ENCODE assay signal across 8 cellular contexts in the genomic region with DNA sequence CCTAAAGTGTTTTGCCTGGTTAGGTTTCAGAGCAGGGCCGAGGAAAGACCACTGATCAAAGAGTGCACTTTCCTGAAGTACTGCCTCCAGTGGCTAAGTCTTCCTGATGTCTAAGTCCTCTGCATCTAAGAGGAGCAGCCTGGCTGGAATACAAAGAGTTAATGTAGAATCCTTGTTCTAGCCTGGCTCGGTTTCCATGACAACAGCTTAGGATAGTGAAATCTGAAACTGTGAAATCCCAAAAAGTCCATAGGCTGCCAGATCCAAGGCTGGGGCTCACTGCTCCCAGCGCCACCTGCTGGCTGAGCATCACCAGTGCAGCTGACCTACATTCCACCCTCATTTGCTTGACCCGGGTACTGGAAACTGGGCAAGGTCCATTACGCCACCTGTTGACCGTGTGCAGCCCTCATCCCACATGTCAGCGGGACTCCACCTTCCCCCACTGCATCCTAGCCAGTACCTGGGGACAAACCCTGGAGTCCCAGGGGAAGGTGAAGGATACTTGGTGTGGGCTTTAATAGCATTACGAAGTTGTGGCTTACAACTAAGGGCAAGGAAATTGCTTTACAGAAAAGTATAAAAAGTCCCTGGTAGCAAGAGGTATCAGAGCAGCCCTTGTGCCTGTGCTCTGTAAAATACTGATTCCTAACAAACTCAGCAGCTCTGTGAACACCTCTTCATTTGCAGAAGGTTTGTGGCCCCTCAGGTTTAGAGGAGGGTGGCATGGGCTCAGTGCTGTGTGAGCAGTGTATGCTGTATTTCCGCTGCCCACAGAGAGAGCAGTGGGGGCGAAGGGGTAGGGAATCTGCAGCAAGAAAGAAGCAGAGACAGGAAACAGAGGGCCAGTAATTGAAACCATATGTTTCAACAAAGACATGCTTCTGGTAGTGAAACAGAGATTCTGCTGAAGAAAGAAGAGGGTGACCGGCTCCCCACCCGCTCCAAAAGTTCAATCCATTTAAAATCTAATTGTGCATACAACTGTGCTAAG. TPM values are rescaled to one million over a fixed set of nuclear protein-coding genes. Genes with fewer than 3 reads are reported as not detected.
DNase-seq lines count a peak whose midpoint lies in the region; ATAC-seq and TF ChIP-seq lines count a peak whose summit lies in the region.

No MANE protein-coding gene starts in this region.

- TF ChIP-seq POLR2A in Peyer's patch (IDR thresholded peaks at IDR 0.05) (no peak), transverse colon (IDR thresholded peaks at IDR 0.05) (no peak)

- peaks cover 65% of the 10 kb centered on the region for H3K4me1 Mint-ChIP-seq in neural crest cell

- no peaks in the 10 kb centered on the region for H3K27me3 Mint-ChIP-seq in neural crest cell (ENCODE audit: low read depth)

- H3K9me3 Mint-ChIP-seq in neural crest cell = peaks cover 3% of the 10 kb centered on the region

- peaks cover 20% of the 10 kb centered on the region for H3K36me3 Mint-ChIP-seq in neural crest cell (ENCODE audit: low read depth)

- no peaks in the 10 kb centered on the region for H3K79me2 ChIP-seq in KMS-11 (ENCODE audit: insufficient read depth, low read depth)

- no peaks in the 10 kb centered on the region for H4K20me1 ChIP-seq in KMS-11 (ENCODE audit: insufficient read depth)

- peak; percentile 94 for DNase-seq in ELR (ENCODE audit: low read depth)
- peak; percentile 87 for DNase-seq in GOT3 (lab: John Stamatoyannopoulos, UW)
- peak; percentile 66 to 90 (median 84) for DNase-seq in Peyer's patch
- peak; percentile 23 for DNase-seq in activated gamma-delta T cell treated with anti-CD3 and anti-CD28 coated beads, Interleukin-2, amount 50 U/mL, for 16 hours (ENCODE audit: low read depth)
- peak; percentile 59 to 76 for DNase-seq in foreskin keratinocyte
- peak; percentile 88 for DNase-seq in neural crest cell (ENCODE audit: low read depth, low spot score)
- peak; percentile 87 for DNase-seq in transverse colon

- peak; percentile 49 for ATAC-seq in foreskin keratinocyte

- no peak overlapping the region for H3K9ac ChIP-seq in KMS-11

- no peak overlapping the region for H3K4me2 ChIP-seq in KMS-11

- H3K4me3 ChIP-seq in KMS-11 (IDR thresholded peaks at IDR 0.05; ENCODE audit: insufficient read depth, low read depth, low read length) (no peak overlapping the region), Peyer's patch (no peak overlapping the region), transverse colon (no peak overlapping the region)

- TF ChIP-seq EP300 in transverse colon (IDR thresholded peaks at IDR 0.05; ENCODE audit: low read depth) = no peak

- H3K27me3 ChIP-seq in KMS-11 (ENCODE audit: insufficient read depth, low read depth) (no peaks in the 10 kb centered on the region), Peyer's patch (no peaks in the 10 kb centered on the region), foreskin keratinocyte (no peaks in the 10 kb centered on the region), transverse colon (no peaks in the 10 kb centered on the region)

- H3K36me3 ChIP-seq in KMS-11 (ENCODE audit: insufficient read depth) (no peaks in the 10 kb centered on the region; the same call in 1 of the 2 replicates), Peyer's patch (peaks cover 0 to 62% (median 0%) of the 10 kb centered on the region in 3 donors), transverse colon (peaks cover 0 to 18% (median 0%) of the 10 kb centered on the region in 4 donors)

- in situ Hi-C loops in transverse colon (cut with MboI; ENCODE audit: low pct_ligation_motif_present in 1 of 4, low pct_unique_long_range_greater_than_20kb in 1 of 4, low sequenced_read_pairs in 3 of 4) = no loop called here

- peak overlapping the region; percentile 97 for H3K27ac Mint-ChIP-seq in neural crest cell (ENCODE audit: unreplicated experiment)

- H3K4me3 Mint-ChIP-seq in neural crest cell = peak overlapping the region; percentile 78

- intact Hi-C loops in transverse colon (cut with DNase I; ENCODE audit: low total_unique reads) = loop anchor here (10.0 kb wide), 1 partner anchor 120 kb away; a partner anchor contains a TSS

- H3K9me3 ChIP-seq in Peyer's patch (no peaks in the 10 kb centered on the region), transverse colon (no peaks in the 10 kb centered on the region)

- H2AFZ ChIP-seq in KMS-11 (ENCODE audit: low read depth) = no peak overlapping the region

- TF ChIP-seq CTCF in KMS-11 (conservative IDR thresholded peaks at IDR 0.05; ENCODE audit: low read depth, low read length) (peak; percentile 99), Peyer's patch (IDR thresholded peaks at IDR 0.05) (peak; percentile 97 to 99 (median 97)), foreskin keratinocyte (conservative IDR thresholded peaks at IDR 0.05) (peak; percentile 99), neural crest cell (conservative IDR thresholded peaks at IDR 0.05) (peak; percentile 100), transverse colon (IDR thresholded peaks at IDR 0.05) (peak; percentile 97 to 99 (median 99))

- H3K4me1 ChIP-seq in KMS-11 (ENCODE audit: low read depth, poor library complexity, severe bottlenecking) (peaks cover 6% of the 10 kb centered on the region), Peyer's patch (peaks cover 0 to 37% (median 2%) of the 10 kb centered on the region in 4 donors), foreskin keratinocyte (peaks cover 27% of the 10 kb centered on the region), transverse colon (peaks cover 13 to 69% (median 29%) of the 10 kb centered on the region in 4 donors)

- WGBS in transverse colon (ENCODE audit: low coverage in 1 of 2), 2 donors = 27 to 66% methylated on average over 3 to 12 of the region's 12 CpGs

- H3K27ac ChIP-seq in KMS-11 (no peak overlapping the region), Peyer's patch (peak overlapping the region in 3 of 4 donors; percentile 4 to 53 (median 51)), foreskin keratinocyte (peak overlapping the region; percentile 33), transverse colon (peak overlapping the region; percentile 58 to 76 (median 64))

RNA-seq across cellular contexts. Expression of a gene that starts 36.0 kb away (rescaled TPM):
- 1 to 10 TPM in 1 of 4 donors, under 1 TPM in 2, not detected in 1; 0.67 to 1.4 (median 0.95) TPM for total RNA-seq in Peyer's patch
- total RNA-seq in foreskin keratinocyte = 0.42 and 1.5 TPM in 2 replicates
- 0.18 and 0.24 TPM in 2 replicates for polyA plus RNA-seq in foreskin keratinocyte
- 2.2 and 3.0 TPM in 2 replicates for total RNA-seq in neural crest cell
- total RNA-seq in transverse colon = 1 to 10 TPM in 2 of 4 donors, under 1 TPM in 2; 0.20 to 2.5 (median 1.0) TPM

RNA-seq across cellular contexts. Expression of a gene that starts 40.1 kb away (rescaled TPM):
- total RNA-seq in Peyer's patch (10 to 100 TPM in 1 of 4 donors, 1 to 10 TPM in 3; 1.7 to 11.3 (median 5.3) TPM), foreskin keratinocyte (0.28 and 0.54 TPM in 2 replicates), neural crest cell (14.8 and 15.9 TPM in 2 replicates), transverse colon (10 to 100 TPM in 1 of 4 donors, 1 to 10 TPM in 3; 1.8 to 26.5 (median 2.7) TPM)
- 0.02 and 0.04 TPM in 2 replicates for polyA plus RNA-seq in foreskin keratinocyte

RNA-seq across cellular contexts. Expression of a gene that starts 49.1 kb away (rescaled TPM):
- total RNA-seq in Peyer's patch (10 to 100 TPM; 10.2 to 29.7 (median 16.7) TPM), foreskin keratinocyte (25.0 and 36.1 TPM in 2 replicates), neural crest cell (98.2 and 107 TPM in 2 replicates), transverse colon (10 to 100 TPM in 3 of 4 donors, 1 to 10 TPM in 1; 6.0 to 17.0 (median 13.6) TPM)
- 22.7 and 34.5 TPM in 2 replicates for polyA plus RNA-seq in foreskin keratinocyte

Comparison
In these comparisons a context has a peak if more than half of its experiments do, and no peak if none do; other contexts are left out.
1. DNase-seq: peak in every context shown above with its lines; median percentile 94 in ELR; 88 in neural crest cell; 87 in GOT3; 87 in transverse colon; 84 in Peyer's patch; 68 in foreskin keratinocyte; 23 in activated gamma-delta T cell treated with anti-CD3 and anti-CD28 coated beads, Interleukin-2, amount 50 U/mL, for 16 hours.